ENCODE assay signal across 9 cellular contexts in genomic region chr4:130808492-130808891, GRCh38.
DNase-seq lines count a peak whose midpoint lies in the region; ATAC-seq, FAIRE-seq and TF ChIP-seq lines count a peak whose summit lies in the region.
"Had no signal": no experiment of that assay in that cellular context is flagged by ENCODE, and none has a peak within 500 bp of the region (broad histone marks: within the 10 kb centered on the region; RNA-seq: fewer than 3 reads in every experiment).

No MANE protein-coding gene starts in this region.

- DNase-seq in G401 (ENCODE audit: low spot score) (peak; percentile 11), KBM-7 (peak; percentile 6), astrocyte of the cerebellum (ENCODE audit: low read depth) (no peak), mesothelial cell of epicardium (ENCODE audit: low spot score in 2 of 2, unreplicated experiment in 2 of 2) (no peak), GM12892 (ENCODE audit: insufficient read length) (no peak), suprapubic skin (ENCODE audit: low spot score in 2 of 2) (no peak)
- DNase-seq: NCI-H1694 had no signal

- peak; percentile 64 for TF ChIP-seq CTCF in astrocyte of the cerebellum (IDR thresholded peaks at IDR 0.05; ENCODE audit: low read depth, low read length, missing control alignments)
- TF ChIP-seq CTCF in mesothelial cell of epicardium (IDR thresholded peaks at IDR 0.05; ENCODE audit: unreplicated experiment): peak; percentile 65
- no peak for TF ChIP-seq CTCF in suprapubic skin (IDR thresholded peaks at IDR 0.05)

- H3K36me3 Mint-ChIP-seq in mesothelial cell of epicardium: no peaks in the 10 kb centered on the region

- H3K4me1 Mint-ChIP-seq in mesothelial cell of epicardium: peaks cover 4% of the 10 kb centered on the region

- FAIRE-seq in GM12892 (lab: Jason Lieb, UNC): no peak

- H3K4me1 ChIP-seq in suprapubic skin: no peaks in the 10 kb centered on the region

- in situ Hi-C loops in G401 (cut with HindIII; ENCODE audit: low sequenced_read_pairs): no loop called here
- in situ Hi-C loops in KBM-7 (cut with MboI; ENCODE audit: low pct_unique_long_range_greater_than_20kb, low sequenced_read_pairs): no loop called here
- in situ Hi-C loops in astrocyte of the cerebellum (cut with HindIII; ENCODE audit: low sequenced_read_pairs): no loop called here

- H3K9me3 Mint-ChIP-seq in mesothelial cell of epicardium: peaks cover 14% of the 10 kb centered on the region

- no peak for TF ChIP-seq POLR2A in GM12892 (IDR thresholded peaks at IDR 0.05; ENCODE audit: low read depth, low read length)
- TF ChIP-seq POLR2A in suprapubic skin (IDR thresholded peaks at IDR 0.05): no peak

- no peaks in the 10 kb centered on the region for H3K27me3 Mint-ChIP-seq in mesothelial cell of epicardium (ENCODE audit: low read depth)

- H3K36me3 ChIP-seq in suprapubic skin: no peaks in the 10 kb centered on the region

- WGBS in suprapubic skin: 64% methylated on average over 3 of the region's 3 CpGs

- TF ChIP-seq EP300 in suprapubic skin (IDR thresholded peaks at IDR 0.05): no peak

- ATAC-seq in HG02623 (IDR thresholded peaks at IDR 0.05; ENCODE audit: unreplicated experiment) (no peak), HG03159 (IDR thresholded peaks at IDR 0.05; ENCODE audit: unreplicated experiment) (no peak)

- H3K27ac ChIP-seq in suprapubic skin: no peak overlapping the region

- H3K4me3 ChIP-seq in astrocyte of the cerebellum (ENCODE audit: low read depth, low read length) (no peak overlapping the region), suprapubic skin (no peak overlapping the region)

- no peaks in the 10 kb centered on the region for H3K9me3 ChIP-seq in suprapubic skin

- no peaks in the 10 kb centered on the region for H3K27me3 ChIP-seq in suprapubic skin

- H3K27ac Mint-ChIP-seq in mesothelial cell of epicardium: no peak overlapping the region

- no peak overlapping the region for H3K4me3 Mint-ChIP-seq in mesothelial cell of epicardium

Comparison
In these comparisons a context has a peak if more than half of its experiments do, and no peak if none do; other contexts are left out.
1. DNase-seq: peak in G401 (single experiment) and KBM-7 (single experiment); none in astrocyte of the cerebellum (single experiment), mesothelial cell of epicardium (0 of 2), GM12892 (single experiment) and suprapubic skin (0 of 2).
2. CTCF ChIP-seq: peak in astrocyte of the cerebellum (single experiment) and mesothelial cell of epicardium (single experiment); none in suprapubic skin (0 of 2).